Comparison of ENCODE assay signal across 1 cellular context in the genomic region with DNA sequence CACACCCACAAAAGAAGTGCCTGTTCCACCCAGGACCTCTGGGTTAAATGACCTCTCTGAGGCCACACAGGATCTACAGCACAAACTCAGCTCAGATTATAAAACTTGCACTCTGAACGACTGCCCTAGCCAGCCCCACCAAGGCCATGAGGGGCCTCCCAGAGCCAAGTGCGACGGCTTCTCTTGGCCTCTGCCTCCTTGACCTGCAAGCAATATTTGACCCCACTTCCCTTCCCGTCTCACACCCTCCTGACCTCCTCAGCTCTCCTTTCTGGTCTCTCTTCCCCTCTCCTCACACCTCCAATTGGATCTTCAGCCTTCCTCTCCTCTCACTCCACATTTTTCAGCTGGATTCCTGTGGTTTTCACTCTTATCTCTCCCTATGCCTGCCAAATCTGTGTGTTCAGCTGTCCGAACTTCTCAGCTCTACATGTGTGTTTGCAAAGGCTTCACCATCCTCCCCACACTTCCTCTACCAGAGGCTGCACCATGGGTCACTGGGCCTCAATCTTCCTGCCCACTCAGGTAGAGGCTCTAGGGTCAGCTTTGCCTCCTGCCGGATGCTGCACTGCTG.
TF ChIP-seq lines count a peak whose summit lies in the region.

No MANE protein-coding gene starts in this region.

TF ChIP-seq in GM23338, 12 proteins besides CTCF, POLR2A, EP300 and RAD21 (continued from another document):
- TF ChIP-seq, protein P1, sequence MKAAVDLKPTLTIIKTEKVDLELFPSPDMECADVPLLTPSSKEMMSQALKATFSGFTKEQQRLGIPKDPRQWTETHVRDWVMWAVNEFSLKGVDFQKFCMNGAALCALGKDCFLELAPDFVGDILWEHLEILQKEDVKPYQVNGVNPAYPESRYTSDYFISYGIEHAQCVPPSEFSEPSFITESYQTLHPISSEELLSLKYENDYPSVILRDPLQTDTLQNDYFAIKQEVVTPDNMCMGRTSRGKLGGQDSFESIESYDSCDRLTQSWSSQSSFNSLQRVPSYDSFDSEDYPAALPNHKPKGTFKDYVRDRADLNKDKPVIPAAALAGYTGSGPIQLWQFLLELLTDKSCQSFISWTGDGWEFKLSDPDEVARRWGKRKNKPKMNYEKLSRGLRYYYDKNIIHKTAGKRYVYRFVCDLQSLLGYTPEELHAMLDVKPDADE (IDR thresholded peaks at IDR 0.05), result no peak
